8 cellular contexts compared by ENCODE assay signal in the genomic region with DNA sequence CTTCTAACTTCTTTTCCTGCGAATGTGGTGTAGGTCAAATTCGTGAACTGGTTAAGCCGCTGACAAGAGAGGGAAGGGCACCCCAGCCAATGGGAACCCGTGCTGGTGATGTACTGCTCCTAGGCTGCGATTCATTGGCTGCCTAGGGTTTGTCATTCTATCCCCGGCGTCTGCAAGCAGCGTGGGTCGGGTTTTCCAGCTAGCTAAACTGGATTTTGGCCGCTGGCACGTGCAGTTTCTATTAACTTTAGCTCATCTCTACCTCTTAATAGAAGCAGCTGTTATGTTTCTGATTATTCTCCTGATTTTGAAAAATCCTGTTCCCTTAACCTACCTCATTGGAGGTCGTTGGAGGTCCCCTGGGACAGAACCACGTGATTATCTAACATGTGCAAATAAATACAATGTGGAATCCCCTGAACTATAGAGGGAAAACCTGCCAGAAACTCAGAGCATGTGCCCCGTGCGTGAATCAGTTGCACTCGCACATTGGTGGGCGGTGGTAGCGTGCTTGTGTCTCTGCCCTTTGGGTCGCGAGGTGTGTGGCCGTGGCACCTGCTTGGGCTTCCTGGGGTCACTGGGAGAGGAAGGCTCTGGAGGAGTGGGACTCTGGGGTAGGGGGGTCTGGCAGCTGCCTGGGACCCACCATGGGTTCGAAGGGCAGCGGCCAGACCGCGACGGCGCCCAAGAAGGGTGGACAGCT. TPM values are rescaled to one million over a fixed set of nuclear protein-coding genes. Genes with fewer than 3 reads are reported as not detected.
DNase-seq lines count a peak whose midpoint lies in the region; ATAC-seq and TF ChIP-seq lines count a peak whose summit lies in the region.

No MANE protein-coding gene starts in this region.

- H3K36me3 ChIP-seq in adrenal gland (replicated peaks in 1 of 2) (no peaks in the 10 kb centered on the region), heart right ventricle (no peaks in the 10 kb centered on the region)

- H3K4me3 ChIP-seq in adrenal gland (peak overlapping the region; percentile 6 to 89 (median 74)), heart right ventricle (peak overlapping the region; percentile 71 to 89 (median 80))

- ATAC-seq in HG02623 (IDR thresholded peaks at IDR 0.05; ENCODE audit: unreplicated experiment) (peak; percentile 54), heart right ventricle (peak; percentile 83 to 97 (median 92))

- H3K27ac ChIP-seq in adrenal gland (peak overlapping the region; percentile 84 to 100 (median 99)), heart right ventricle (peak overlapping the region; percentile 97 to 100 (median 99))

- 0 to 3% (median 1%) methylated on average over 23 to 27 of the region's 27 CpGs for WGBS in adrenal gland, 4 donors
- 0% methylated on average over 27 of the region's 27 CpGs for WGBS in heart right ventricle, 2 donors

- H3K4me1 Mint-ChIP-seq in type B pancreatic cell (ENCODE audit: unreplicated experiment) = peaks cover 31% of the 10 kb centered on the region

- TF ChIP-seq CTCF in adrenal gland (IDR thresholded peaks at IDR 0.05) = no peak
- no peak for TF ChIP-seq CTCF in heart right ventricle (IDR thresholded peaks at IDR 0.05)
- TF ChIP-seq CTCF in type B pancreatic cell (conservative IDR thresholded peaks at IDR 0.05) = no peak

- peak in 1 of 2 donors; percentile 80 for TF ChIP-seq POLR2A in adrenal gland (IDR thresholded peaks at IDR 0.05)

- no peaks in the 10 kb centered on the region for H3K27me3 ChIP-seq in adrenal gland
- H3K27me3 ChIP-seq in heart right ventricle = no peaks in the 10 kb centered on the region

- intact Hi-C loops in adrenal gland (cut with DNase I) (no loop called here), heart right ventricle (cut with DNase I) (loop anchor here in 6 of 10 donors (2.0 to 10.0 kb wide), 4 partner anchors 81 to 156 kb away; partner anchors contain the start of genes PCNX4 (in 3 of the 6) and DHRS7 (in 1 of the 6))

- DNase-seq in GM04504 (ENCODE audit: low read depth) (peak; percentile 80), NCI-H1092 treated with DMSO at 0.1 percent for 48 hours (lab: John Stamatoyannopoulos, UW) (peak; percentile 97), T follicular helper cell (ENCODE audit: low read depth) (peak; percentile 72), adrenal gland (peak; percentile 89 to 97 (median 95)), heart right ventricle (peak; percentile 83 to 93), pons (ENCODE audit: low spot score) (peak; percentile 98), type B pancreatic cell (ENCODE audit: extremely low spot score, unreplicated experiment) (peak; percentile 78)

- no peaks in the 10 kb centered on the region for H3K9me3 ChIP-seq in adrenal gland (replicated peaks in 1 of 3)
- H3K9me3 ChIP-seq in heart right ventricle = no peaks in the 10 kb centered on the region

- no peaks in the 10 kb centered on the region for H3K36me3 Mint-ChIP-seq in type B pancreatic cell

- H3K4me1 ChIP-seq in adrenal gland (replicated peaks in 1 of 2) (peaks cover 23 to 30% of the 10 kb centered on the region in 2 donors), heart right ventricle (peaks cover 0 to 48% (median 29%) of the 10 kb centered on the region in 9 donors)

- H3K27me3 Mint-ChIP-seq in type B pancreatic cell = no peaks in the 10 kb centered on the region

- peak overlapping the region; percentile 98 for H3K4me3 Mint-ChIP-seq in type B pancreatic cell

- peak overlapping the region; percentile 99 for H3K27ac Mint-ChIP-seq in type B pancreatic cell

- H3K9me3 Mint-ChIP-seq in type B pancreatic cell = peaks cover 4% of the 10 kb centered on the region

RNA-seq across cellular contexts. Expression of gene PPM1A, which starts 0.9 kb away (rescaled TPM):
- total RNA-seq in adrenal gland = 10 to 100 TPM; 19.1 to 56.5 (median 42.5) TPM
- polyA plus RNA-seq in adrenal gland = 10 to 100 TPM; 23.4 to 53.0 (median 23.5) TPM
- 100 to 1,000 TPM in 5 of 10 donors, 10 to 100 TPM in 5; 79.9 to 122 (median 101) TPM for total RNA-seq in heart right ventricle
- polyA plus RNA-seq in heart right ventricle = 10 to 100 TPM; 27.0 to 29.0 TPM
- 34.5 and 45.0 TPM in 2 replicates for total RNA-seq in type B pancreatic cell (ENCODE audit: low replicate concordance)

Comparison
In these comparisons a context has a peak if more than half of its experiments do, and no peak if none do; other contexts are left out.
1. Peak in every context shown above with its lines: DNase-seq, ATAC-seq, H3K4me3 ChIP-seq and H3K27ac ChIP-seq.
2. intact Hi-C loops: an anchor here in heart right ventricle (2.0 to 10.0 kb wide); none called in adrenal gland.